8 cellular contexts compared by ENCODE assay signal in the genomic region with DNA sequence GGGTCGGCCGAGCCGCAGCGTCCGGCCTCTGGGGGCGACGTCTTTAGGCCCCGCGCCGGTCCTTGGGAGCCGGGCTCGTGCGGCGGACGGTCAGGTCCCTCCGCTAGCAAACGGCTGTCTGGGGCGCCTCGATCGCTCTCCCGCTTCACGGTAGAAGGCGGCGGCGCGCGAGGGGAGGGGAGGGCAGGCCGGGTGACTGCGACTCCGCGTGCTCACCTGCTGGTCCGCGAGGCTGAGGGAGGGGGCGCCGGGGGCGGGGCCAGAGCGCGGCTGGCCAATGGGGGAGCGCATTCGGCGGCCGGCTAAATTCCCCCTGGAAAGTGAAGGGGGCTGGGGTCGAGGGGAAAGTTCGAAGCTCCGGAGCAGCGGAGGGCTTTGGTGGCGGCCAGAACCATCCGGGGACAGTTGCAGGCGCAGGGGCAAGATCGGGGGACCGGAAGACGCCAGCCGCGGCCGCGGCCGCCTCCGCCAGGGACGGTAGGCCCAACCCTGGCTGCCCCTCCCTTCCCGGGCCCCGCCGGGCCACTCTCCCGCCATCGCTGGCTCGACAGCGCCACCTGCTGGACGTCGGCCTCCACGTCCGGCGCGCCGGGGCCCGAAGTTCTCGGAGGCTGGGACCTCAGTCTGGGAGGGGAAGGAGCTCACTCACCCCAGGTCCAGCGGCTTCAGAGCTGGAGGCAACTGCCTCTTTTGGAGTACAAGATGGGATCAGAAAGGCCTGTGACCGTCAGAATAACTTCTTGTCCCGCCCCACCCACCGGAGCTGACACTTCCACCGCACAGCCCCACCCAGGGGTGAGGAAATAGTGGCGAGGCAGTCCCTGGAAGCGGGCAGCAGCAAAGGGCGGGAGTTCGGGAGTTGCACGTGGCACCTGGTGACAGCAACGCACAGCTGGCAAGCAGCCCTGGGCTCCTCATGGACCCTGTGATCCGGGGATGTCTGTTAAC. TPM values are rescaled to one million over a fixed set of nuclear protein-coding genes. Genes with fewer than 3 reads are reported as not detected.
A peak's percentile ranks its signal among the peaks of the same experiment; 100 is the strongest.
DNase-seq lines count a peak whose midpoint lies in the region; ATAC-seq and TF ChIP-seq lines count a peak whose summit lies in the region.

No MANE protein-coding gene starts in this region.

- DNase-seq in DMS114 treated with DMSO at 0.1 percent for 48 hours (lab: John Stamatoyannopoulos, UW; ENCODE audit: unreplicated experiment) (peak; percentile 11), PC-3 (peak; percentile 86), fibroblast of lung (ENCODE audit: low read depth in 2 of 2) (peak; percentile 42 to 53)
- DNase-seq in activated T-cell treated with anti-CD3 and anti-CD28 coated beads, Interleukin-2, amount 50 U/mL, for 72 hours: peak; percentile 86 to 91
- peak; percentile 51 to 92 (median 68) for DNase-seq in naive thymus-derived CD4-positive, alpha-beta T cell
- DNase-seq in stimulated activated effector memory CD8-positive, alpha-beta T cell treated with anti-CD3 and anti-CD28 coated beads, Interleukin-12 subunit alpha, Interleukin-12 subunit beta, amount 100 ng/mL, for 72 hours (ENCODE audit: low spot score in 2 of 2): peak; percentile 93

- H3K9ac ChIP-seq in HUES48 (ENCODE audit: low read depth, low read length): peak overlapping the region; percentile 51; the same call in 1 of the 2 replicates
- peak overlapping the region; percentile 74 for H3K9ac ChIP-seq in PC-3 (ENCODE audit: low read length)
- H3K9ac ChIP-seq in fibroblast of lung (ENCODE audit: insufficient read depth, low read length): peak overlapping the region; percentile 63

- H3K4me1 ChIP-seq in HUES48 (ENCODE audit: control insufficient read depth, insufficient read depth, low read length) (peaks cover 12% of the 10 kb centered on the region), PC-3 (ENCODE audit: insufficient read depth, low read length) (peaks cover 5% of the 10 kb centered on the region; the same call in 1 of the 2 replicates), fibroblast of lung (ENCODE audit: control insufficient read depth, extremely low read depth, insufficient read depth, low read length) (no peaks in the 10 kb centered on the region)
- no peaks in the 10 kb centered on the region for H3K4me1 ChIP-seq in naive thymus-derived CD4-positive, alpha-beta T cell (ENCODE audit: control insufficient read depth in 2 of 2, insufficient read depth in 2 of 2, low read length in 2 of 2)

- no peak overlapping the region for H3K27ac ChIP-seq in HUES48 (ENCODE audit: low read depth, low read length)
- no peak overlapping the region for H3K27ac ChIP-seq in PC-3 (ENCODE audit: low read length)
- no peak overlapping the region for H3K27ac ChIP-seq in fibroblast of lung (ENCODE audit: insufficient read depth, low read length)
- H3K27ac ChIP-seq in naive thymus-derived CD4-positive, alpha-beta T cell (ENCODE audit: low read depth, low read length): peak overlapping the region; percentile 60

- POLR2A ChIA-PET in PC-3 (lab: Charles Lee; ENCODE audit: unreplicated experiment): interaction anchor here (0.6 kb wide), 3 partner anchors 61 to 499 kb away, joined by 3 to 6 read pairs (median 3); no protein-coding TSS in a partner anchor
- POLR2A ChIA-PET in naive thymus-derived CD4-positive, alpha-beta T cell (lab: Charles Lee): interaction anchor here (0.9 to 1.2 kb wide), 3 partner anchors 32 to 135 kb away, joined by 3 read pairs; no protein-coding TSS in a partner anchor

- CTCF ChIA-PET in PC-3 (lab: Charles Lee): interaction anchor here (0.6 to 1.0 kb wide), 9 partner anchors 48 to 459 kb away, joined by 3 to 9 read pairs (median 5); a partner anchor contains a TSS
- CTCF ChIA-PET in naive thymus-derived CD4-positive, alpha-beta T cell (lab: Charles Lee): interaction anchor here (0.7 to 4.9 kb wide), 11 partner anchors 8 to 466 kb away, joined by 3 to 25 read pairs (median 3); no protein-coding TSS in a partner anchor

- H3K27me3 ChIP-seq in HUES48 (ENCODE audit: control insufficient read depth, insufficient read depth, low read length): peaks cover 42% of the 10 kb centered on the region
- H3K27me3 ChIP-seq in PC-3 (ENCODE audit: low read length): no peaks in the 10 kb centered on the region
- H3K27me3 ChIP-seq in fibroblast of lung (ENCODE audit: control insufficient read depth, insufficient read depth, low read length): no peaks in the 10 kb centered on the region
- no peaks in the 10 kb centered on the region for H3K27me3 ChIP-seq in naive thymus-derived CD4-positive, alpha-beta T cell (ENCODE audit: control insufficient read depth in 2 of 2, insufficient read depth in 2 of 2, low read length in 2 of 2)

- H3K36me3 ChIP-seq in HUES48 (ENCODE audit: control insufficient read depth, insufficient read depth, low read length) (no peaks in the 10 kb centered on the region), PC-3 (ENCODE audit: low read depth, low read length) (no peaks in the 10 kb centered on the region), fibroblast of lung (ENCODE audit: control insufficient read depth, insufficient read depth, low read length) (no peaks in the 10 kb centered on the region)
- H3K36me3 ChIP-seq in naive thymus-derived CD4-positive, alpha-beta T cell (ENCODE audit: control insufficient read depth in 2 of 3, insufficient read depth in 3 of 3, low read length in 3 of 3): peaks cover 0 to 9% (median 0%) of the 10 kb centered on the region in 3 experiments

- H3K27ac Mint-ChIP-seq in activated T-cell treated with anti-CD3 and anti-CD28 coated beads, Interleukin-2, amount 50 U/mL, for 72 hours: no peak overlapping the region
- H3K27ac Mint-ChIP-seq in naive thymus-derived CD4-positive, alpha-beta T cell: peak overlapping the region in 2 of 9 donors; percentile 26 to 76
- peak overlapping the region; percentile 64 for H3K27ac Mint-ChIP-seq in stimulated activated effector memory CD8-positive, alpha-beta T cell treated with anti-CD3 and anti-CD28 coated beads, Interleukin-12 subunit alpha, Interleukin-12 subunit beta, amount 100 ng/mL, for 72 hours

- H3K9me2 ChIP-seq in PC-3 (replicated peaks; ENCODE audit: low read length): no peaks in the 10 kb centered on the region

- ATAC-seq in GM21515 (IDR thresholded peaks at IDR 0.05; ENCODE audit: unreplicated experiment): peak; percentile 94
- ATAC-seq in PC-3: peak; percentile 88
- peak; percentile 89 to 90 for ATAC-seq in activated T-cell treated with anti-CD3 and anti-CD28 coated beads, Interleukin-2, amount 50 U/mL, for 72 hours (replicated peaks in 1 of 2)
- peak; percentile 95 for ATAC-seq in naive thymus-derived CD4-positive, alpha-beta T cell
- ATAC-seq in stimulated activated effector memory CD8-positive, alpha-beta T cell treated with anti-CD3 and anti-CD28 coated beads, Interleukin-12 subunit alpha, Interleukin-12 subunit beta, amount 100 ng/mL, for 72 hours: peak; percentile 94

- TF ChIP-seq CTCF in PC-3 (conservative IDR thresholded peaks at IDR 0.05; ENCODE audit: low read depth, low read length): peak; percentile 79
- TF ChIP-seq CTCF in fibroblast of lung (conservative IDR thresholded peaks at IDR 0.05 in 1 of 2, IDR thresholded peaks at IDR 0.05 in 1 of 2; ENCODE audit: low read depth in 1 of 2, low read length in 2 of 2): peak; percentile 41 to 51

- H3K4me1 Mint-ChIP-seq in activated T-cell treated with anti-CD3 and anti-CD28 coated beads, Interleukin-2, amount 50 U/mL, for 72 hours (ENCODE audit: low read depth): no peaks in the 10 kb centered on the region
- H3K4me1 Mint-ChIP-seq in naive thymus-derived CD4-positive, alpha-beta T cell: peaks cover 0 to 14% (median 6%) of the 10 kb centered on the region in 7 donors
- H3K4me1 Mint-ChIP-seq in stimulated activated effector memory CD8-positive, alpha-beta T cell treated with anti-CD3 and anti-CD28 coated beads, Interleukin-12 subunit alpha, Interleukin-12 subunit beta, amount 100 ng/mL, for 72 hours: no peaks in the 10 kb centered on the region

- peak overlapping the region; percentile 83 for H3K4me2 ChIP-seq in PC-3 (ENCODE audit: low read length)
- H3K4me2 ChIP-seq in fibroblast of lung (ENCODE audit: extremely low read depth, insufficient read depth, low read length): peak overlapping the region; percentile 51

- H3K9me3 ChIP-seq in HUES48 (ENCODE audit: control insufficient read depth, insufficient read depth, low read length): no peaks in the 10 kb centered on the region
- H3K9me3 ChIP-seq in PC-3 (ENCODE audit: low read length): no peaks in the 10 kb centered on the region
- no peaks in the 10 kb centered on the region for H3K9me3 ChIP-seq in fibroblast of lung (ENCODE audit: control insufficient read depth, insufficient read depth, low read depth, low read length)
- H3K9me3 ChIP-seq in naive thymus-derived CD4-positive, alpha-beta T cell (ENCODE audit: control insufficient read depth in 2 of 3, low read length in 3 of 3): no peaks in the 10 kb centered on the region

- peak overlapping the region; percentile 76 to 84 for H3K4me3 Mint-ChIP-seq in activated T-cell treated with anti-CD3 and anti-CD28 coated beads, Interleukin-2, amount 50 U/mL, for 72 hours
- peak overlapping the region; percentile 54 to 79 (median 71) for H3K4me3 Mint-ChIP-seq in naive thymus-derived CD4-positive, alpha-beta T cell
- peak overlapping the region; percentile 63 for H3K4me3 Mint-ChIP-seq in stimulated activated effector memory CD8-positive, alpha-beta T cell treated with anti-CD3 and anti-CD28 coated beads, Interleukin-12 subunit alpha, Interleukin-12 subunit beta, amount 100 ng/mL, for 72 hours

- no peaks in the 10 kb centered on the region for H4K20me1 ChIP-seq in PC-3 (ENCODE audit: low read length)
- H4K20me1 ChIP-seq in fibroblast of lung (ENCODE audit: control insufficient read depth, extremely low read depth, insufficient read depth, low read length): no peaks in the 10 kb centered on the region

- H3K9me3 Mint-ChIP-seq in activated T-cell treated with anti-CD3 and anti-CD28 coated beads, Interleukin-2, amount 50 U/mL, for 72 hours: no peaks in the 10 kb centered on the region
- H3K9me3 Mint-ChIP-seq in naive thymus-derived CD4-positive, alpha-beta T cell: peaks cover 0 to under 1% (median 0%) of the 10 kb centered on the region in 11 donors
- no peaks in the 10 kb centered on the region for H3K9me3 Mint-ChIP-seq in stimulated activated effector memory CD8-positive, alpha-beta T cell treated with anti-CD3 and anti-CD28 coated beads, Interleukin-12 subunit alpha, Interleukin-12 subunit beta, amount 100 ng/mL, for 72 hours

- H3K79me2 ChIP-seq in PC-3 (ENCODE audit: low read length): no peaks in the 10 kb centered on the region
- H3K79me2 ChIP-seq in fibroblast of lung (ENCODE audit: control insufficient read depth, insufficient read depth, low read length): no peaks in the 10 kb centered on the region

- no TSS peak for BruUV-seq in PC-3 (replicated peaks; lab: Mats Ljungman, UMichigan)

- peaks cover 15% of the 10 kb centered on the region for H3K27me3 Mint-ChIP-seq in activated T-cell treated with anti-CD3 and anti-CD28 coated beads, Interleukin-2, amount 50 U/mL, for 72 hours (ENCODE audit: low read depth)
- H3K27me3 Mint-ChIP-seq in naive thymus-derived CD4-positive, alpha-beta T cell: no peaks in the 10 kb centered on the region

- H2AFZ ChIP-seq in PC-3 (ENCODE audit: low read length): peak overlapping the region; percentile 94
- peak overlapping the region; percentile 59 for H2AFZ ChIP-seq in fibroblast of lung (ENCODE audit: low read length)

- H3K4me3 ChIP-seq in HUES48 (ENCODE audit: low read depth, low read length) (peak overlapping the region; percentile 67), PC-3 (ENCODE audit: low read length) (peak overlapping the region; percentile 68), fibroblast of lung (replicated peaks in 1 of 4; ENCODE audit: control extremely low read depth in 1 of 4, insufficient read depth in 1 of 4, low read depth in 3 of 4, low read length in 4 of 4) (peak overlapping the region; percentile 36 to 57 (median 42))
- H3K4me3 ChIP-seq in naive thymus-derived CD4-positive, alpha-beta T cell (ENCODE audit: low read length): peak overlapping the region; percentile 51

- H3K36me3 Mint-ChIP-seq in activated T-cell treated with anti-CD3 and anti-CD28 coated beads, Interleukin-2, amount 50 U/mL, for 72 hours (ENCODE audit: insufficient read depth in 2 of 2): no peaks in the 10 kb centered on the region
- H3K36me3 Mint-ChIP-seq in naive thymus-derived CD4-positive, alpha-beta T cell: peaks cover 0 to 12% (median 0%) of the 10 kb centered on the region in 5 donors
- peaks cover 22% of the 10 kb centered on the region for H3K36me3 Mint-ChIP-seq in stimulated activated effector memory CD8-positive, alpha-beta T cell treated with anti-CD3 and anti-CD28 coated beads, Interleukin-12 subunit alpha, Interleukin-12 subunit beta, amount 100 ng/mL, for 72 hours

- intact Hi-C loops in PC-3 (cut with micrococcal nuclease): loop anchor here (2.0 to 5.0 kb wide), 3 partner anchors 78 to 454 kb away; a partner anchor contains a TSS
- intact Hi-C loops in naive thymus-derived CD4-positive, alpha-beta T cell (cut with micrococcal nuclease): loop anchor here (1.0 to 10.0 kb wide), 10 partner anchors 32 to 453 kb away; a partner anchor contains a TSS

- H3F3A ChIP-seq in PC-3 (ENCODE audit: low read length, unreplicated experiment): no peaks in the 10 kb centered on the region

RNA-seq across cellular contexts. Expression of a gene that starts 49.9 kb away (rescaled TPM):
- total RNA-seq in PC-3 (2014; rRNA removed): 23.4 and 23.8 TPM in 2 replicates
- total RNA-seq in activated T-cell treated with anti-CD3 and anti-CD28 coated beads, Interleukin-2, amount 50 U/mL, for 72 hours: 10 to 100 TPM; 37.9 to 41.0 TPM
- total RNA-seq in fibroblast of lung: 5.9 and 9.9 TPM in 2 replicates
- 13.7 and 17.0 TPM in 2 replicates for polyA plus RNA-seq in fibroblast of lung
- polyA plus RNA-seq in fibroblast of lung (2012): 14.3 and 16.1 TPM in 2 replicates
- 47.0 and 56.4 TPM in 2 replicates for polyA minus RNA-seq in fibroblast of lung (ENCODE audit: low replicate concordance)
- total RNA-seq in naive thymus-derived CD4-positive, alpha-beta T cell: 10 to 100 TPM; 20.7 to 48.9 (median 23.7) TPM
- polyA plus RNA-seq in naive thymus-derived CD4-positive, alpha-beta T cell: 10 to 100 TPM in 1 of 2 donors, 1 to 10 TPM in 1; 8.5 to 16.9 TPM

Comparison
In these comparisons a context has a peak if more than half of its experiments do, and no peak if none do; other contexts are left out.
1. DNase-seq: peak in every context shown above with its lines; median percentile 93 in stimulated activated effector memory CD8-positive, alpha-beta T cell treated with anti-CD3 and anti-CD28 coated beads, Interleukin-12 subunit alpha, Interleukin-12 subunit beta, amount 100 ng/mL, for 72 hours; 88 in activated T-cell treated with anti-CD3 and anti-CD28 coated beads, Interleukin-2, amount 50 U/mL, for 72 hours; 86 in PC-3; 68 in naive thymus-derived CD4-positive, alpha-beta T cell; 48 in fibroblast of lung; 11 in DMS114 treated with DMSO at 0.1 percent for 48 hours.